ENCODE assay signal across 1 cellular context in genomic region chr17:6443692-6444572, GRCh38.
TF ChIP-seq lines count a peak whose summit lies in the region.

Gene PIMREG (plus strand): TSS chr17:6444455. CDS start chr17:6445111, 656 bp downstream.

TF ChIP-seq in HepG2, 621 proteins besides CTCF, POLR2A, EP300 and RAD21 (continued from another document):
- TF ChIP-seq ZNF672 (CRISPR knock-in tag; IDR thresholded peaks at IDR 0.05): 0 out of 2 replicates have a peak, but pooled peaks have one; percentile 40
- TF ChIP-seq ZNF205 (CRISPR knock-in tag; IDR thresholded peaks at IDR 0.05): no peak
- peak; percentile 95 for TF ChIP-seq TFDP1 (CRISPR knock-in tag; IDR thresholded peaks at IDR 0.05; ENCODE audit: borderline replicate concordance)
- peak; percentile 73 for TF ChIP-seq POLR2G (IDR thresholded peaks at IDR 0.05; ENCODE audit: low read depth, low read length)
- TF ChIP-seq MTF2 (CRISPR knock-in tag; IDR thresholded peaks at IDR 0.05; ENCODE audit: borderline replicate concordance): no peak
- peak; percentile 73 for TF ChIP-seq ZBTB14 (CRISPR knock-in tag; IDR thresholded peaks at IDR 0.05)
- TF ChIP-seq JUN (CRISPR knock-in tag; IDR thresholded peaks at IDR 0.05): 0 out of 2 replicates have a peak, but pooled peaks have one; percentile 44
- TF ChIP-seq GZF1 (CRISPR knock-in tag; IDR thresholded peaks at IDR 0.05): peak; percentile 72; the same call in 1 of the 2 replicates
- TF ChIP-seq EED (CRISPR knock-in tag; IDR thresholded peaks at IDR 0.05): 0 out of 2 replicates have a peak, but pooled peaks have one; percentile 58
- TF ChIP-seq GLMP (CRISPR knock-in tag; IDR thresholded peaks at IDR 0.05; ENCODE audit: borderline replicate concordance): no peak
- TF ChIP-seq MEF2D (CRISPR knock-in tag; IDR thresholded peaks at IDR 0.05): peak; percentile 48; the same call in 1 of the 2 replicates
